ENCODE assay signal across 26 cellular contexts in genomic region chr11:120398184-120398583, GRCh38.
DNase-seq lines count a peak whose midpoint lies in the region; ATAC-seq and TF ChIP-seq lines count a peak whose summit lies in the region.
"Had no signal": no experiment of that assay in that cellular context is flagged by ENCODE, and none has a peak within 500 bp of the region (broad histone marks: within the 10 kb centered on the region; RNA-seq: fewer than 3 reads in every experiment).

No MANE protein-coding gene starts in this region.

- H3K9me3 ChIP-seq in IMR-90 (ENCODE audit: control insufficient read depth, insufficient read depth, low read length): no peaks in the 10 kb centered on the region
- H3K9me3 ChIP-seq in vagina: no peaks in the 10 kb centered on the region
- H3K9me3 ChIP-seq: body of pancreas, heart left ventricle, SK-N-SH had no signal

- in situ Hi-C loops in IMR-90 (cut with MboI; ENCODE audit: low sequenced_read_pairs): no loop called here

- TF ChIP-seq POLR2A in IMR-90 (IDR thresholded peaks at IDR 0.05; ENCODE audit: low read depth, low read length) (no peak), vagina (IDR thresholded peaks at IDR 0.05) (no peak)

- H3K36me3 ChIP-seq in IMR-90 (ENCODE audit: control insufficient read depth, insufficient read depth, low read length) (no peaks in the 10 kb centered on the region), vagina (no peaks in the 10 kb centered on the region)
- H3K36me3 ChIP-seq: heart left ventricle, MG63 had no signal

- H3K79me1 ChIP-seq in IMR-90 (ENCODE audit: low read depth in 1 of 2, low read length in 2 of 2): peaks cover 3 to 55% of the 10 kb centered on the region in 2 experiments

- peak overlapping the region; percentile 24 for H2BK5ac ChIP-seq in IMR-90 (ENCODE audit: low read depth, low read length, poor library complexity, severe bottlenecking)

- peaks cover 3% of the 10 kb centered on the region; the same call in 1 of the 2 replicates for H3K4me1 ChIP-seq in IMR-90 (ENCODE audit: control insufficient read depth, insufficient read depth, low read length)
- peaks cover 22% of the 10 kb centered on the region for H3K4me1 ChIP-seq in vagina

- DNase-seq in AG20443 (ENCODE audit: low spot score): peak; percentile 9
- DNase-seq in IMR-90: peak; percentile 53
- DNase-seq in choroid plexus epithelial cell (ENCODE audit: low read depth): peak; percentile 29
- no peak for DNase-seq in vagina (ENCODE audit: extremely low spot score in 2 of 2)
- DNase-seq in NCI-H82 treated with DMSO at 0.1 percent for 48 hours (lab: John Stamatoyannopoulos, UW; ENCODE audit: unreplicated experiment): no peak
- DNase-seq in GDM1 (lab: John Stamatoyannopoulos, UW): no peak
- no peak for DNase-seq in iPS-NIHi11 (ENCODE audit: low spot score)
- DNase-seq: activated CD4-positive, alpha-beta T cell treated with anti-CD3 and anti-CD28 coated beads, Interleukin-2, amount 50 U/mL, for 1 hour; body of pancreas; CD4-positive, CD25-positive, alpha-beta regulatory T cell; DMS 273 treated with DMSO at 0.1 percent for 48 hours; effector memory CD8-positive, alpha-beta T cell; heart left ventricle; MG63; midbrain; NCI-H1417 treated with DMSO at 0.1 percent for 48 hours; NCI-H510A treated with DMSO at 0.1 percent for 48 hours; nephron progenitor cell; SK-N-SH; substantia nigra; T-helper 2 cell had no signal

- TF ChIP-seq CTCF in IMR-90 (conservative IDR thresholded peaks at IDR 0.05; ENCODE audit: low read depth, low read length): no peak
- TF ChIP-seq CTCF in choroid plexus epithelial cell (conservative IDR thresholded peaks at IDR 0.05; ENCODE audit: low read depth, low read length): no peak
- no peak for TF ChIP-seq CTCF in nephron (IDR thresholded peaks at IDR 0.05; ENCODE audit: unreplicated experiment in 3 of 3)
- TF ChIP-seq CTCF in vagina (IDR thresholded peaks at IDR 0.05): no peak

- intact Hi-C loops in IMR-90 (cut with micrococcal nuclease) (no loop called here), vagina (cut with DNase I) (loop anchor here (5.0 kb wide), 2 partner anchors 61 to 1629 kb away; partner anchors contain the start of gene ARHGEF12)

- H2AFZ ChIP-seq in IMR-90 (replicated peaks; ENCODE audit: low read length, poor library complexity): no peak overlapping the region

- ATAC-seq in IMR-90 (ENCODE audit: low read depth): no peak
- ATAC-seq: body of pancreas; effector memory CD8-positive, alpha-beta T cell; heart left ventricle had no signal

- no peak overlapping the region for H3K23ac ChIP-seq in IMR-90 (ENCODE audit: low read depth, low read length)

- H3K36me3 Mint-ChIP-seq in nephron (ENCODE audit: low read depth): peaks cover 25% of the 10 kb centered on the region
- H3K36me3 Mint-ChIP-seq: activated naive CD8-positive, alpha-beta T cell; CD4-positive, CD25-positive, alpha-beta regulatory T cell had no signal

- H4K8ac ChIP-seq in IMR-90 (ENCODE audit: low read depth in 2 of 2, low read length in 2 of 2): no peak overlapping the region

- H2BK15ac ChIP-seq in IMR-90 (ENCODE audit: low read depth, low read length): no peak overlapping the region

- H4K20me1 ChIP-seq in IMR-90 (ENCODE audit: insufficient read depth, low read length): peaks cover 61% of the 10 kb centered on the region

- H3K18ac ChIP-seq in IMR-90 (ENCODE audit: low read depth, low read length): 0 out of 2 replicates have a peak overlapping the region, but pooled peaks have one; percentile 34

- no peak overlapping the region for H2AK9ac ChIP-seq in IMR-90 (replicated peaks; ENCODE audit: low read depth, low read length, poor library complexity)

- H3K4me3 ChIP-seq in IMR-90 (ENCODE audit: insufficient read depth, low read depth, low read length) (no peak overlapping the region), choroid plexus epithelial cell (ENCODE audit: low read depth, low read length) (no peak overlapping the region), vagina (no peak overlapping the region)
- H3K4me3 ChIP-seq: body of pancreas, heart left ventricle, MG63 had no signal

- TF ChIP-seq RAD21 in IMR-90 (IDR thresholded peaks at IDR 0.05; ENCODE audit: low read length): no peak

- no peak overlapping the region for H3K56ac ChIP-seq in IMR-90 (ENCODE audit: extremely low read depth, insufficient read depth, low read length)

- no peak overlapping the region for H3K4ac ChIP-seq in IMR-90 (ENCODE audit: low read depth, low read length)

- peak overlapping the region; percentile 54 to 81 (median 77) for H3K27ac Mint-ChIP-seq in nephron
- H3K27ac Mint-ChIP-seq: activated naive CD8-positive, alpha-beta T cell; activated T-helper 2 cell treated with anti-CD3 and anti-CD28 coated beads, Interferon-gamma antibody, Interleukin-2, Interleukin-4, amounts not matched to agents 10 μg/mL and 5 μg/mL and 100 μg/mL, durations not matched to agents 14 hours and 24 hours and 36 hours; CD4-positive, CD25-positive, alpha-beta regulatory T cell; effector memory CD8-positive, alpha-beta T cell; nephron progenitor cell had no signal

- H4K5ac ChIP-seq in IMR-90 (ENCODE audit: low read depth, low read length): no peak overlapping the region

- no peak overlapping the region for H3K9ac ChIP-seq in IMR-90 (ENCODE audit: low read depth, low read length)
- H3K9ac ChIP-seq: SK-N-SH had no signal

- peaks cover 3% of the 10 kb centered on the region; the same call in 1 of the 2 replicates for H3K9me1 ChIP-seq in IMR-90 (ENCODE audit: insufficient read depth, low read length)

- CTCF ChIA-PET in IMR-90 (lab: Yijun Ruan, JAX): no interaction called here

- POLR2A ChIA-PET in IMR-90 (lab: Charles Lee; ENCODE audit: unreplicated experiment): no interaction called here

- no peak overlapping the region for H2BK120ac ChIP-seq in IMR-90 (ENCODE audit: low read depth, low read length)

- H4K91ac ChIP-seq in IMR-90 (ENCODE audit: insufficient read depth, low read depth, low read length): no peak overlapping the region

- H3K4me3 Mint-ChIP-seq in nephron: no peak overlapping the region
- H3K4me3 Mint-ChIP-seq: activated naive CD8-positive, alpha-beta T cell; CD4-positive, CD25-positive, alpha-beta regulatory T cell; effector memory CD8-positive, alpha-beta T cell; nephron progenitor cell had no signal

- H3K9me3 Mint-ChIP-seq in nephron: peaks cover 11% of the 10 kb centered on the region
- H3K9me3 Mint-ChIP-seq: activated T-helper 2 cell treated with anti-CD3 and anti-CD28 coated beads, Interferon-gamma antibody, Interleukin-2, Interleukin-4, amounts not matched to agents 10 μg/mL and 5 μg/mL and 100 μg/mL, durations not matched to agents 14 hours and 24 hours and 36 hours; effector memory CD8-positive, alpha-beta T cell had no signal

- no peaks in the 10 kb centered on the region for H3K27me3 Mint-ChIP-seq in nephron (ENCODE audit: low read depth)

- H2AK5ac ChIP-seq in IMR-90 (ENCODE audit: low read depth, low read length): no peak overlapping the region

- BruUV-seq in IMR-90 (replicated peaks; lab: Mats Ljungman, UMichigan): no TSS peak

- peaks cover 36% of the 10 kb centered on the region for H3K4me1 Mint-ChIP-seq in nephron

- no peak overlapping the region for H2BK20ac ChIP-seq in IMR-90 (ENCODE audit: low read depth, low read length)

- H3K4me2 ChIP-seq in IMR-90 (ENCODE audit: low read depth, low read length): peak overlapping the region; percentile 48; the same call in 1 of the 2 replicates
- H3K4me2 ChIP-seq: SK-N-SH had no signal

- WGBS in IMR-90 (ENCODE audit: extremely low coverage in 2 of 2, insufficient read length in 1 of 2), 2 experiments: no CpG with 5 or more reads among the region's 2 CpGs

- H3K14ac ChIP-seq in IMR-90 (replicated peaks; ENCODE audit: low read depth, low read length): no peak overlapping the region

- H3K27ac ChIP-seq in IMR-90 (ENCODE audit: insufficient read depth, low read length): no peak overlapping the region
- H3K27ac ChIP-seq in vagina: no peak overlapping the region
- H3K27ac ChIP-seq: body of pancreas, heart left ventricle, HL-60, VCaP had no signal

- dilution Hi-C loops in IMR-90 (cut with HindIII; ENCODE audit: low sequenced_read_pairs, unreplicated experiment): no loop called here

- H3K27me3 ChIP-seq in IMR-90 (ENCODE audit: control insufficient read depth, insufficient read depth, low read length): no peaks in the 10 kb centered on the region
- no peaks in the 10 kb centered on the region for H3K27me3 ChIP-seq in vagina
- H3K27me3 ChIP-seq: body of pancreas, heart left ventricle, MG63 had no signal

TF ChIP-seq in IMR-90, 13 proteins besides CTCF, POLR2A, EP300 and RAD21:
- peak; percentile 23; the same call in 1 of the 2 replicates for TF ChIP-seq CEBPB (IDR thresholded peaks at IDR 0.05; ENCODE audit: low read depth, low read length)
- no peak for TF ChIP-seq RFX5 (IDR thresholded peaks at IDR 0.05; ENCODE audit: low read depth, low read length)
- no peak for TF ChIP-seq SMC3 (IDR thresholded peaks at IDR 0.05; ENCODE audit: low read depth, low read length)
- no peak for TF ChIP-seq NFE2L2 (IDR thresholded peaks at IDR 0.05; ENCODE audit: low read depth, low read length)

Comparison
In these comparisons a context has a peak if more than half of its experiments do, and no peak if none do; other contexts are left out.
1. DNase-seq: peak in AG20443 (single experiment), IMR-90 (single experiment) and choroid plexus epithelial cell (single experiment); none in vagina (0 of 2), NCI-H82 treated with DMSO at 0.1 percent for 48 hours (single experiment), GDM1 (single experiment) and iPS-NIHi11 (single experiment).